In the genomic region with DNA sequence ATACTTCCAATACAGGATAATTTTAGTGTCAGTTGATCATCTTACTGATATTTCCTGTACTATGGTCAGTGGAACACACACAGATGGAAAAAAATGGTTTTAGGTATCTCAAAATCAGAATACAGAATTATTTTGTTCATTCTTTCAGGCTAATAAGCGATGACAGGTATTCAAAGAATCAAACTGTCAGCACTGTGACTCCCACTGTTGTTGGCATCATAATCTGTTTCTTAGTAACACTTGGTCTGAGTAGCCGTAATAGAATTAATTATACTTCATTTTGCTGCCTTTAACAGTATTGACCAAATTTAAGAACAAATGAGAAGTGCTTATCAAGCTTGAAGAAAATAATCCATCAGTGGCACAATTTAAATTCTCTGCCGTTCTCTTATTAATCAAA, we compare ENCODE assay signal across 20 cellular contexts.
DNase-seq lines count a peak whose midpoint lies in the region; ATAC-seq and TF ChIP-seq lines count a peak whose summit lies in the region.
"Had no signal": no experiment of that assay in that cellular context is flagged by ENCODE, and none has a peak within 500 bp of the region (broad histone marks: within the 10 kb centered on the region; RNA-seq: fewer than 3 reads in every experiment).

No MANE protein-coding gene starts in this region.

- no peak for ATAC-seq in GM21737 (IDR thresholded peaks at IDR 0.05; ENCODE audit: unreplicated experiment)
- ATAC-seq in GM21825 (IDR thresholded peaks at IDR 0.05; ENCODE audit: unreplicated experiment), result no peak
- ATAC-seq: CD8-positive, alpha-beta T cell; GM12878 had no signal

- peak overlapping the region in 2 of 3 experiments; percentile 90 to 93 for H3K27ac Mint-ChIP-seq in nephron
- peak overlapping the region; percentile 78 for H3K27ac Mint-ChIP-seq in type B pancreatic cell
- H3K27ac Mint-ChIP-seq: B cell; CD4-positive, CD25-positive, alpha-beta regulatory T cell; CD8-positive, alpha-beta T cell had no signal

- peaks cover 33% of the 10 kb centered on the region for H3K4me1 Mint-ChIP-seq in nephron
- peaks cover 13% of the 10 kb centered on the region for H3K4me1 Mint-ChIP-seq in type B pancreatic cell (ENCODE audit: unreplicated experiment)
- H3K4me1 Mint-ChIP-seq: B cell; CD4-positive, CD25-positive, alpha-beta regulatory T cell had no signal

- in situ Hi-C loops in G401 (cut with HindIII; ENCODE audit: low sequenced_read_pairs), result no loop called here

- H3K4me3 ChIP-seq in dorsolateral prefrontal cortex, result no peak overlapping the region
- H3K4me3 ChIP-seq: BLaER1, GM12878, GM23248 had no signal

- peak overlapping the region in 1 of 59 donors; percentile 0 for H3K27ac ChIP-seq in dorsolateral prefrontal cortex
- H3K27ac ChIP-seq: 22Rv1, BLaER1, C4-2B, GM23248 had no signal

- no peak for TF ChIP-seq CTCF in nephron (IDR thresholded peaks at IDR 0.05; ENCODE audit: unreplicated experiment in 3 of 3)
- TF ChIP-seq CTCF in type B pancreatic cell (conservative IDR thresholded peaks at IDR 0.05), result no peak
- no peak for TF ChIP-seq CTCF in dorsolateral prefrontal cortex (IDR thresholded peaks at IDR 0.05 in 54 of 56, conservative IDR thresholded peaks at IDR 0.05 in 2 of 56; ENCODE audit: low read depth in 1 of 56, partially characterized antibody in 56 of 56)

- intact Hi-C loops in dorsolateral prefrontal cortex (cut with DNase I), result no loop called here

- H3K36me3 Mint-ChIP-seq in nephron (ENCODE audit: low read depth), result no peaks in the 10 kb centered on the region
- H3K36me3 Mint-ChIP-seq in type B pancreatic cell, result no peaks in the 10 kb centered on the region
- H3K36me3 Mint-ChIP-seq: CD4-positive, CD25-positive, alpha-beta regulatory T cell; CD8-positive, alpha-beta T cell had no signal

- H3K4me3 Mint-ChIP-seq in nephron (no peak overlapping the region), type B pancreatic cell (no peak overlapping the region)
- H3K4me3 Mint-ChIP-seq: B cell; CD4-positive, CD25-positive, alpha-beta regulatory T cell; CD8-positive, alpha-beta T cell had no signal

- H3K9me3 Mint-ChIP-seq in nephron (no peaks in the 10 kb centered on the region), type B pancreatic cell (no peaks in the 10 kb centered on the region)
- H3K9me3 Mint-ChIP-seq: CD8-positive, alpha-beta T cell had no signal

- H3K27me3 ChIP-seq in dorsolateral prefrontal cortex, result peaks cover 0 to 23% (median 0%) of the 10 kb centered on the region in 45 donors
- H3K27me3 ChIP-seq: BLaER1 had no signal

- H3K27me3 Mint-ChIP-seq in nephron (ENCODE audit: low read depth) (peaks cover 15% of the 10 kb centered on the region), type B pancreatic cell (peaks cover 3% of the 10 kb centered on the region)
- H3K27me3 Mint-ChIP-seq: B cell; CD4-positive, CD25-positive, alpha-beta regulatory T cell had no signal

- DNase-seq in G401 (ENCODE audit: low spot score) (peak; percentile 35), cerebellum (ENCODE audit: low spot score) (peak; percentile 21), type B pancreatic cell (ENCODE audit: extremely low spot score, unreplicated experiment) (no peak), dorsolateral prefrontal cortex (no peak)
- DNase-seq: Caco-2; CD4-positive, CD25-positive, alpha-beta regulatory T cell; CD8-positive, alpha-beta T cell; DMS153; DND-41; GDM1; H7 had no signal

Comparison
In these comparisons a context has a peak if more than half of its experiments do, and no peak if none do; other contexts are left out.
1. DNase-seq: peak in G401 (single experiment) and cerebellum (single experiment); none in type B pancreatic cell (single experiment) and dorsolateral prefrontal cortex (0 of 10).